In the genomic region with DNA sequence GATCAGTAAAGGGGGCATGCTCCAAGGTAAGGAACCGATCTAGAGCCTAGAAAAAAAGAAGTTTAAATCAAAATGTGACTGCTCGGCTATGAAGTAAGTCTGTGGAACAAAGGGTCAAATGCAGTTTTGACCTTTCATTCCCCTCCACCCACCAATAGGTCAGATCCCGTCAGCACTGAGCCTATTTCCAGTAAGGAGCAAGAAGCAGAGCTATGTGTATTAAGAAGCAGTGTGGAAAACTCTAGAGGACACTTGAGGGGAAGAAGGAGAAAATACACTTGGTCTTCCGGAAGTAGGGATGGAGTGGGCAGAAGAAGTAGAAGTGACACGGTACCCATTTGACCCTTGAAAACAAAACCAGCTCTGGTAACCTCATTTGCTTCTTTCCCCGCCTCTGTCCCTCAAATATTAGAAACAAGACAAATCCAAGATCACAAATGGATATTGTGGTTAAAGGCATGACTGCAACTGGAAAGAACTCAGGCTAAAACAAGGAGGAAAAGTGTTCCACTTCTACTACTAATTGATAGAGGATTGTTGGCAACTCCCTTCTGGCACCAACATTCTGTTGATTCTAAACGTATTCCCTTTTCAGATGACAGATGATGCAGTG, we compare ENCODE assay signal across 24 cellular contexts.
DNase-seq lines count a peak whose midpoint lies in the region; ATAC-seq and TF ChIP-seq lines count a peak whose summit lies in the region.
"Had no signal": no experiment of that assay in that cellular context is flagged by ENCODE, and none has a peak within 500 bp of the region (broad histone marks: within the 10 kb centered on the region; RNA-seq: fewer than 3 reads in every experiment).

No MANE protein-coding gene starts in this region.

- no peak for TF ChIP-seq POLR2A in breast epithelium (IDR thresholded peaks at IDR 0.05)
- TF ChIP-seq POLR2A in upper lobe of left lung (IDR thresholded peaks at IDR 0.05) = no peak

- 57% methylated on average over 6 of the region's 7 CpGs for WGBS in mammary epithelial cell (ENCODE audit: low coverage, missing lambda C conversion rate)
- WGBS in psoas muscle, 3 donors = 64 to 65% (median 65%) methylated on average over 7 of the region's 7 CpGs
- WGBS in upper lobe of left lung, 2 donors = 78% methylated on average over 7 of the region's 7 CpGs

- no peak overlapping the region for H2AFZ ChIP-seq in mammary epithelial cell (ENCODE audit: low read depth, low read length)
- H2AFZ ChIP-seq: neural progenitor cell had no signal

- intact Hi-C loops in breast epithelium (cut with DNase I; ENCODE audit: low total_unique reads) (no loop called here), mammary epithelial cell (cut with micrococcal nuclease) (no loop called here), left ventricle myocardium inferior (cut with micrococcal nuclease) (no loop called here), psoas muscle (cut with DNase I) (no loop called here)

- H3K4me1 ChIP-seq in breast epithelium = no peaks in the 10 kb centered on the region
- H3K4me1 ChIP-seq in mammary epithelial cell (ENCODE audit: insufficient read depth, low read length) = no peaks in the 10 kb centered on the region
- H3K4me1 ChIP-seq in left ventricle myocardium inferior = peaks cover 18% of the 10 kb centered on the region
- H3K4me1 ChIP-seq in psoas muscle = no peaks in the 10 kb centered on the region
- H3K4me1 ChIP-seq in upper lobe of left lung = no peaks in the 10 kb centered on the region
- H3K4me1 ChIP-seq in foreskin keratinocyte = no peaks in the 10 kb centered on the region
- H3K4me1 ChIP-seq: Peyer's patch, SJCRH30, suprapubic skin had no signal

- H3K27ac ChIP-seq in breast epithelium (peak overlapping the region; percentile 58 to 85), mammary epithelial cell (ENCODE audit: insufficient read depth, low read depth, low read length) (no peak overlapping the region), left ventricle myocardium inferior (replicated peaks) (peak overlapping the region; percentile 74), psoas muscle (peak overlapping the region; percentile 18), upper lobe of left lung (peak overlapping the region in 2 of 4 donors; percentile 5 to 19), foreskin keratinocyte (no peak overlapping the region)
- H3K27ac ChIP-seq: 22Rv1, neural progenitor cell, Peyer's patch, SJCRH30, suprapubic skin had no signal

- DNase-seq in breast epithelium (ENCODE audit: low spot score in 2 of 2) (no peak), mammary epithelial cell (no peak), left ventricle myocardium inferior (no peak), psoas muscle (no peak), upper lobe of left lung (no peak), foreskin keratinocyte (no peak)
- DNase-seq: activated CD8-positive, alpha-beta T cell treated with anti-CD3 and anti-CD28 coated beads for 36 hours; activated effector memory CD4-positive, alpha-beta T cell treated with Interleukin-2 at 50 U/mL for 16 hours; activated naive CD8-positive, alpha-beta T cell treated with anti-CD3 and anti-CD28 coated beads, Interleukin-2, amount 10 ng/mL, durations not matched to agents 7 days and 5 days; NCI-H1694; NCI-H2171; NCI-H524; NK-92 treated with Interleukin-12 subunit alpha and Interleukin-12 subunit beta, amount 100 ng/mL, for 24 hours; Peyer's patch; SJCRH30; small intestine; stimulated activated CD4-positive, alpha-beta T cell treated with anti-CD3 and anti-CD28 coated beads, Interleukin-2, amount 100 ng/mL, for 24 hours had no signal

- in situ Hi-C loops in mammary epithelial cell (cut with MboI; ENCODE audit: low sequenced_read_pairs in 2 of 2) = no loop called here

- CTCF ChIA-PET in mammary epithelial cell (lab: Charles Lee; ENCODE audit: low non-redundant PET) = no interaction called here

- H3K27me3 ChIP-seq in breast epithelium (no peaks in the 10 kb centered on the region), mammary epithelial cell (ENCODE audit: insufficient read depth, low read length) (no peaks in the 10 kb centered on the region), left ventricle myocardium inferior (ENCODE audit: low read depth) (no peaks in the 10 kb centered on the region), psoas muscle (ENCODE audit: insufficient read depth in 3 of 3, low read length in 2 of 3) (no peaks in the 10 kb centered on the region), upper lobe of left lung (no peaks in the 10 kb centered on the region), foreskin keratinocyte (no peaks in the 10 kb centered on the region)
- H3K27me3 ChIP-seq: neural progenitor cell, Peyer's patch, SJCRH30, suprapubic skin had no signal

- no peak overlapping the region for H3K9ac ChIP-seq in mammary epithelial cell (ENCODE audit: insufficient read depth, low read length)
- H3K9ac ChIP-seq: neural progenitor cell had no signal

- H3K9me3 ChIP-seq in breast epithelium (no peaks in the 10 kb centered on the region), mammary epithelial cell (replicated peaks; ENCODE audit: insufficient read depth, low read length) (no peaks in the 10 kb centered on the region), left ventricle myocardium inferior (replicated peaks) (no peaks in the 10 kb centered on the region), psoas muscle (no peaks in the 10 kb centered on the region), upper lobe of left lung (no peaks in the 10 kb centered on the region)
- H3K9me3 ChIP-seq: Peyer's patch, SJCRH30, suprapubic skin had no signal

- dilution Hi-C loops in mammary epithelial cell (cut with HindIII; ENCODE audit: low sequenced_read_pairs) = no loop called here

- H3K36me3 ChIP-seq in breast epithelium (no peaks in the 10 kb centered on the region), mammary epithelial cell (ENCODE audit: insufficient read depth, low read length) (no peaks in the 10 kb centered on the region), left ventricle myocardium inferior (no peaks in the 10 kb centered on the region), psoas muscle (ENCODE audit: insufficient read depth in 1 of 2, low read depth in 1 of 2) (no peaks in the 10 kb centered on the region), upper lobe of left lung (no peaks in the 10 kb centered on the region)
- H3K36me3 ChIP-seq: neural progenitor cell, Peyer's patch, SJCRH30, suprapubic skin had no signal

- H3K4me3 ChIP-seq in breast epithelium (no peak overlapping the region), mammary epithelial cell (replicated peaks in 1 of 3; ENCODE audit: insufficient read depth in 1 of 3, low read depth in 2 of 3, low read length in 3 of 3) (no peak overlapping the region), left ventricle myocardium inferior (no peak overlapping the region), psoas muscle (no peak overlapping the region), upper lobe of left lung (no peak overlapping the region)
- H3K4me3 ChIP-seq: GM12878, neural progenitor cell, Peyer's patch, SJCRH30, suprapubic skin had no signal

- no TSS peak for BruUV-seq in mammary epithelial cell (replicated peaks; lab: Mats Ljungman, UMichigan)

- no peak for ATAC-seq in psoas muscle
- ATAC-seq in upper lobe of left lung (ENCODE audit: low FRiP score in 2 of 2) = no peak
- ATAC-seq in HG02981 (IDR thresholded peaks at IDR 0.05; ENCODE audit: unreplicated experiment) = no peak
- no peak for ATAC-seq in foreskin keratinocyte
- ATAC-seq in GM21367 (IDR thresholded peaks at IDR 0.05; ENCODE audit: unreplicated experiment) = no peak
- ATAC-seq: activated CD4-positive, CD25-positive, alpha-beta regulatory T cell treated with anti-CD3 and anti-CD28 coated beads, Interleukin-2, amount 50 U/mL, for 24 hours; activated CD8-positive, alpha-beta T cell treated with anti-CD3 and anti-CD28 coated beads for 36 hours; GM12878 had no signal

- TF ChIP-seq EP300 in upper lobe of left lung (IDR thresholded peaks at IDR 0.05) = peak in 3 of 4 donors; percentile 35 to 75 (median 65)

- H4K20me1 ChIP-seq in mammary epithelial cell (ENCODE audit: insufficient read depth, low read length) = no peaks in the 10 kb centered on the region

- H3K4me2 ChIP-seq in mammary epithelial cell (ENCODE audit: insufficient read depth, low read depth, low read length) = no peak overlapping the region
- H3K4me2 ChIP-seq: neural progenitor cell had no signal

- no peaks in the 10 kb centered on the region for H3K79me2 ChIP-seq in mammary epithelial cell (ENCODE audit: insufficient read depth, low read length)

- TF ChIP-seq CTCF in breast epithelium (IDR thresholded peaks at IDR 0.05) = no peak
- no peak for TF ChIP-seq CTCF in mammary epithelial cell (conservative IDR thresholded peaks at IDR 0.05 in 1 of 2, IDR thresholded peaks at IDR 0.05 in 1 of 2; ENCODE audit: extremely low read depth in 1 of 2, insufficient read depth in 1 of 2, low read depth in 1 of 2, low read length in 2 of 2)
- no peak for TF ChIP-seq CTCF in left ventricle myocardium inferior (IDR thresholded peaks at IDR 0.05; ENCODE audit: borderline replicate concordance)
- TF ChIP-seq CTCF in psoas muscle (IDR thresholded peaks at IDR 0.05) = no peak
- TF ChIP-seq CTCF in upper lobe of left lung (IDR thresholded peaks at IDR 0.05) = no peak
- no peak for TF ChIP-seq CTCF in foreskin keratinocyte (conservative IDR thresholded peaks at IDR 0.05)

Comparison
In these comparisons a context has a peak if more than half of its experiments do, and no peak if none do; other contexts are left out.
1. H3K27ac ChIP-seq: peak in breast epithelium (2 of 2), left ventricle myocardium inferior (single experiment) and psoas muscle (single experiment); none in mammary epithelial cell (single experiment) and foreskin keratinocyte (single experiment).